In genomic region chr11:114796954-114797721, GRCh38 we compare ENCODE assay signal across 22 cellular contexts.
DNase-seq lines count a peak whose midpoint lies in the region; ATAC-seq, FAIRE-seq and TF ChIP-seq lines count a peak whose summit lies in the region.
"Had no signal": no experiment of that assay in that cellular context is flagged by ENCODE, and none has a peak within 500 bp of the region (broad histone marks: within the 10 kb centered on the region; RNA-seq: fewer than 3 reads in every experiment).

No MANE protein-coding gene starts in this region.

- peak; percentile 59 for ATAC-seq in aorta (ENCODE audit: low FRiP score)

- no peaks in the 10 kb centered on the region for H3K9me3 ChIP-seq in mammary epithelial cell (replicated peaks; ENCODE audit: insufficient read depth, low read length)
- no peaks in the 10 kb centered on the region for H3K9me3 ChIP-seq in endothelial cell of umbilical vein (replicated peaks; ENCODE audit: control insufficient read depth, insufficient read depth, low read length)
- H3K9me3 ChIP-seq in aorta (ENCODE audit: control insufficient read depth, low read length): no peaks in the 10 kb centered on the region
- H3K9me3 ChIP-seq: BE2C, SJSA1, stomach had no signal

- H3K27me3 ChIP-seq in mammary epithelial cell (ENCODE audit: insufficient read depth, low read length) (peaks cover 4% of the 10 kb centered on the region), endothelial cell of umbilical vein (ENCODE audit: control insufficient read depth in 2 of 2, insufficient read depth in 2 of 2, low read length in 2 of 2) (peaks cover 6% of the 10 kb centered on the region in 2 experiments), aorta (ENCODE audit: control insufficient read depth in 1 of 2, insufficient read depth in 2 of 2, low read length in 1 of 2) (peaks cover 0 to 1% of the 10 kb centered on the region in 2 donors)
- H3K27me3 ChIP-seq: BE2C, cardiac muscle cell, SJSA1 had no signal

- H4K20me1 ChIP-seq in mammary epithelial cell (ENCODE audit: insufficient read depth, low read length): no peaks in the 10 kb centered on the region
- H4K20me1 ChIP-seq in endothelial cell of umbilical vein (replicated peaks; ENCODE audit: control insufficient read depth, extremely low read depth, insufficient read depth, low read length): no peaks in the 10 kb centered on the region

- H3K27ac Mint-ChIP-seq in MCF 10A (ENCODE audit: low read depth, unreplicated experiment): no peak overlapping the region

- H3K36me3 ChIP-seq in mammary epithelial cell (ENCODE audit: insufficient read depth, low read length): no peaks in the 10 kb centered on the region
- no peaks in the 10 kb centered on the region for H3K36me3 ChIP-seq in endothelial cell of umbilical vein (ENCODE audit: control insufficient read depth in 2 of 2, extremely low read depth in 1 of 2, insufficient read depth in 2 of 2, low read length in 2 of 2)
- no peaks in the 10 kb centered on the region for H3K36me3 ChIP-seq in aorta (ENCODE audit: control insufficient read depth in 1 of 2, insufficient read depth in 2 of 2, low read length in 1 of 2)
- H3K36me3 ChIP-seq: BE2C, cardiac muscle cell, SJSA1, stomach had no signal

- in situ Hi-C loops in mammary epithelial cell (cut with MboI; ENCODE audit: low sequenced_read_pairs in 2 of 2): no loop called here

- peak; percentile 28 for DNase-seq in MCF 10A (ENCODE audit: unreplicated experiment)
- DNase-seq in mammary epithelial cell: no peak
- DNase-seq in endothelial cell of umbilical vein (ENCODE audit: low read depth, low spot score): peak; percentile 66
- peak; percentile 61 for DNase-seq in left kidney (ENCODE audit: low read depth, low spot score)
- DNase-seq in aorta: no peak
- DNase-seq in T-helper 2 cell: no peak
- DNase-seq in T1000 (lab: John Stamatoyannopoulos, UW): no peak
- DNase-seq in NCI-H1436 (lab: John Stamatoyannopoulos, UW): no peak
- DNase-seq: activated CD4-positive, alpha-beta T cell treated with anti-CD3 and anti-CD28 coated beads for 4 hours; activated naive CD4-positive, alpha-beta T cell treated with Interleukin-2 at 50 U/mL for 16 hours; activated T-cell treated with anti-CD3 and anti-CD28 coated beads, Interleukin-2, amount 50 U/mL, for 48 hours; BE2C; mesendoderm; NCI-H748 treated with DMSO at 0.1 percent for 48 hours; nucleus accumbens; stimulated activated CD4-positive, alpha-beta T cell treated with anti-CD3 and anti-CD28 coated beads, Interleukin-12 subunit alpha, Interleukin-12 subunit beta, amount 100 ng/mL, for 4 hours; stomach; T-helper 1 cell; trophoblast cell had no signal

- WGBS in mammary epithelial cell (ENCODE audit: low coverage, missing lambda C conversion rate): 63% methylated on average over 8 of the region's 9 CpGs
- 23% methylated on average over 9 of the region's 9 CpGs for WGBS in aorta, 2 donors

- no peaks in the 10 kb centered on the region for H3K4me1 Mint-ChIP-seq in MCF 10A (ENCODE audit: insufficient read depth, unreplicated experiment)

- H2AFZ ChIP-seq in mammary epithelial cell (ENCODE audit: low read depth, low read length) (no peak overlapping the region), endothelial cell of umbilical vein (ENCODE audit: low read depth, low read length) (no peak overlapping the region)
- H2AFZ ChIP-seq: hepatocyte had no signal

- no peaks in the 10 kb centered on the region for H3K9me1 ChIP-seq in endothelial cell of umbilical vein (replicated peaks; ENCODE audit: control insufficient read depth, extremely low read depth, insufficient read depth, low read length)

- BruUV-seq in MCF 10A (replicated peaks; lab: Mats Ljungman, UMichigan) (no TSS peak), mammary epithelial cell (replicated peaks; lab: Mats Ljungman, UMichigan) (no TSS peak), endothelial cell of umbilical vein (replicated peaks; lab: Mats Ljungman, UMichigan) (no TSS peak)

- H3K4me1 ChIP-seq in mammary epithelial cell (ENCODE audit: insufficient read depth, low read length) (no peaks in the 10 kb centered on the region), endothelial cell of umbilical vein (ENCODE audit: control insufficient read depth, extremely low read depth, insufficient read depth, low read length) (peaks cover 12% of the 10 kb centered on the region), aorta (ENCODE audit: control insufficient read depth in 1 of 2, insufficient read depth in 2 of 2, low read length in 2 of 2) (peaks cover 0 to 2% of the 10 kb centered on the region in 2 donors)
- H3K4me1 ChIP-seq: BE2C had no signal

- no peak overlapping the region for H3K9ac ChIP-seq in mammary epithelial cell (ENCODE audit: insufficient read depth, low read length)
- no peak overlapping the region for H3K9ac ChIP-seq in endothelial cell of umbilical vein (replicated peaks; ENCODE audit: extremely low read depth, insufficient read depth, low read length)

- no peak for TF ChIP-seq CTCF in MCF 10A (IDR thresholded peaks at IDR 0.05; ENCODE audit: unreplicated experiment)
- no peak for TF ChIP-seq CTCF in mammary epithelial cell (conservative IDR thresholded peaks at IDR 0.05 in 1 of 2, IDR thresholded peaks at IDR 0.05 in 1 of 2; ENCODE audit: extremely low read depth in 1 of 2, insufficient read depth in 1 of 2, low read depth in 1 of 2, low read length in 2 of 2)
- no peak for TF ChIP-seq CTCF in endothelial cell of umbilical vein (IDR thresholded peaks at IDR 0.05; ENCODE audit: extremely low read depth in 1 of 2, insufficient read depth in 1 of 2, low read depth in 1 of 2, low read length in 2 of 2)

- CTCF ChIA-PET in MCF 10A (lab: Yijun Ruan, JAX) (interaction anchor here (0.6 to 0.9 kb wide), 4 partner anchors 15 to 1817 kb away, joined by 3 read pairs; no protein-coding TSS in a partner anchor), mammary epithelial cell (lab: Charles Lee; ENCODE audit: low non-redundant PET) (no interaction called here), endothelial cell of umbilical vein (lab: Charles Lee) (interaction anchor here (1.4 to 1.8 kb wide), 2 partner anchors 23 to 58 kb away, joined by 4 to 6 read pairs; no protein-coding TSS in a partner anchor)

- peaks cover 8% of the 10 kb centered on the region for H3K9me3 Mint-ChIP-seq in MCF 10A (ENCODE audit: unreplicated experiment)

- H3K4me3 Mint-ChIP-seq in MCF 10A (ENCODE audit: unreplicated experiment): no peak overlapping the region

- H3K4me2 ChIP-seq in mammary epithelial cell (ENCODE audit: insufficient read depth, low read depth, low read length): no peak overlapping the region
- peak overlapping the region; percentile 56 for H3K4me2 ChIP-seq in endothelial cell of umbilical vein (ENCODE audit: insufficient read depth, low read length)
- H3K4me2 ChIP-seq: hepatocyte had no signal

- peaks cover 43% of the 10 kb centered on the region for H3K27me3 Mint-ChIP-seq in MCF 10A (ENCODE audit: insufficient read depth, unreplicated experiment)

- H3K27ac ChIP-seq in mammary epithelial cell (ENCODE audit: insufficient read depth, low read depth, low read length): no peak overlapping the region
- no peak overlapping the region for H3K27ac ChIP-seq in endothelial cell of umbilical vein (ENCODE audit: insufficient read depth, low read depth, low read length)
- H3K27ac ChIP-seq in aorta (ENCODE audit: low read depth in 1 of 2, low read length in 2 of 2): no peak overlapping the region
- H3K27ac ChIP-seq: cardiac muscle cell, hepatocyte, SJSA1, stomach had no signal

- intact Hi-C loops in MCF 10A (cut with micrococcal nuclease) (no loop called here), mammary epithelial cell (cut with micrococcal nuclease) (no loop called here), endothelial cell of umbilical vein (cut with micrococcal nuclease) (no loop called here), aorta (cut with DNase I) (no loop called here)

- POLR2A ChIA-PET in MCF 10A (lab: Yijun Ruan, JAX): interaction anchor here (0.6 kb wide), 1 partner anchor 63 kb away, joined by 3 read pairs; no protein-coding TSS in a partner anchor
- POLR2A ChIA-PET in endothelial cell of umbilical vein (lab: Charles Lee): no interaction called here

- no peaks in the 10 kb centered on the region for H3K79me2 ChIP-seq in mammary epithelial cell (ENCODE audit: insufficient read depth, low read length)
- H3K79me2 ChIP-seq in endothelial cell of umbilical vein (ENCODE audit: control insufficient read depth, insufficient read depth, low read length): no peaks in the 10 kb centered on the region
- H3K79me2 ChIP-seq: hepatocyte had no signal

- FAIRE-seq in endothelial cell of umbilical vein (lab: Jason Lieb, UNC): peak; percentile 80

- H3K4me3 ChIP-seq in mammary epithelial cell (replicated peaks in 1 of 3; ENCODE audit: insufficient read depth in 1 of 3, low read depth in 2 of 3, low read length in 3 of 3): no peak overlapping the region
- H3K4me3 ChIP-seq in endothelial cell of umbilical vein (replicated peaks in 1 of 3; ENCODE audit: insufficient read depth in 1 of 3, low read depth in 1 of 3, low read length in 3 of 3): no peak overlapping the region
- no peak overlapping the region for H3K4me3 ChIP-seq in aorta (ENCODE audit: low read length in 2 of 2)
- H3K4me3 ChIP-seq: cardiac muscle cell, hepatocyte, SJSA1, stomach had no signal

- TF ChIP-seq POLR2A in endothelial cell of umbilical vein (IDR thresholded peaks at IDR 0.05; ENCODE audit: low read depth, low read length): no peak

- dilution Hi-C loops in mammary epithelial cell (cut with HindIII; ENCODE audit: low sequenced_read_pairs) (no loop called here), endothelial cell of umbilical vein (cut with MboI; ENCODE audit: extremely low pct_ligation_motif_present, low sequenced_read_pairs) (no loop called here)

- no peaks in the 10 kb centered on the region for H3K36me3 Mint-ChIP-seq in MCF 10A (ENCODE audit: insufficient read depth, unreplicated experiment)

TF ChIP-seq in endothelial cell of umbilical vein, 7 proteins besides CTCF, POLR2A, EP300 and RAD21:
- TF ChIP-seq MYC (IDR thresholded peaks at IDR 0.05; ENCODE audit: low read depth, low read length) (no peak), JUN (IDR thresholded peaks at IDR 0.05; ENCODE audit: borderline replicate concordance, insufficient read depth, insufficient read length, low read depth) (peak; percentile 88), GATA2 (IDR thresholded peaks at IDR 0.05; ENCODE audit: insufficient read depth, insufficient read length, low read depth, low read length) (peak; percentile 39), POLR2AphosphoS5 (IDR thresholded peaks at IDR 0.05; ENCODE audit: insufficient read depth, low read depth, low read length) (no peak), MAX (IDR thresholded peaks at IDR 0.05; ENCODE audit: insufficient read depth, insufficient read length) (no peak), FOS (IDR thresholded peaks at IDR 0.05; ENCODE audit: borderline replicate concordance, insufficient read depth, low read length) (peak; percentile 78)

Comparison
In these comparisons a context has a peak if more than half of its experiments do, and no peak if none do; other contexts are left out.
1. DNase-seq: peak in MCF 10A (single experiment), endothelial cell of umbilical vein (single experiment) and left kidney (single experiment); none in mammary epithelial cell (single experiment), aorta (0 of 2), T-helper 2 cell (0 of 5), T1000 (single experiment) and NCI-H1436 (single experiment).